Comparison of ENCODE assay signal across 1 cellular context in the genomic region with DNA sequence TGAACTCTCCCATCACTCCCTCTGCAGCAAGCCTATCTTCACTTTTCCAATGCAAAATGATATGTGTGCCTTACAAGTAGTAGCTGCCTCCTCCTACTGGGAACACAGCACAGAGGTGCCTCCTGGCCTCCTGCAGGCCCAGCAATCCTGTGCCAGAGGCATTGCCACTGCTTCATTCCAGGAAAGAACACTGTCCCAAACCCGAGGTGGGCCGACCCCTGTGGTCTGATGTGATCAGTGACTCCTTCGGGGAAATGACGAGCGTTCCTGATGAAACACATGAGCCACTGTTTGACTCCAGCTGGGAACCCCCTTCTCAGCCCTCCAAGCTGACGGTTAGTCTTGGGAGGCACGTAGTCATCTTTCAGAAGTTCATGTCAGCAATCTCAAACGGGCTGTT.
TF ChIP-seq lines count a peak whose summit lies in the region.

No MANE protein-coding gene starts in this region.

TF ChIP-seq in IMR-90, 13 proteins besides CTCF, POLR2A, EP300 and RAD21 (continued from another document):
- no peak for TF ChIP-seq BHLHE40 (IDR thresholded peaks at IDR 0.05; ENCODE audit: low read depth, low read length)
- no peak for TF ChIP-seq MXI1 (IDR thresholded peaks at IDR 0.05; ENCODE audit: borderline replicate concordance, low read depth, low read length)
- no peak for TF ChIP-seq MAFK (IDR thresholded peaks at IDR 0.05; ENCODE audit: low read depth, low read length)
- no peak for TF ChIP-seq CHD1 (IDR thresholded peaks at IDR 0.05; ENCODE audit: low read depth, low read length)
- no peak for TF ChIP-seq FOS (IDR thresholded peaks at IDR 0.05; ENCODE audit: low read depth, low read length)
- no peak for TF ChIP-seq RCOR1 (IDR thresholded peaks at IDR 0.05; ENCODE audit: insufficient replicate concordance, low read length)
- TF ChIP-seq, protein P1, sequence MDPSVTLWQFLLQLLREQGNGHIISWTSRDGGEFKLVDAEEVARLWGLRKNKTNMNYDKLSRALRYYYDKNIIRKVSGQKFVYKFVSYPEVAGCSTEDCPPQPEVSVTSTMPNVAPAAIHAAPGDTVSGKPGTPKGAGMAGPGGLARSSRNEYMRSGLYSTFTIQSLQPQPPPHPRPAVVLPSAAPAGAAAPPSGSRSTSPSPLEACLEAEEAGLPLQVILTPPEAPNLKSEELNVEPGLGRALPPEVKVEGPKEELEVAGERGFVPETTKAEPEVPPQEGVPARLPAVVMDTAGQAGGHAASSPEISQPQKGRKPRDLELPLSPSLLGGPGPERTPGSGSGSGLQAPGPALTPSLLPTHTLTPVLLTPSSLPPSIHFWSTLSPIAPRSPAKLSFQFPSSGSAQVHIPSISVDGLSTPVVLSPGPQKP (IDR thresholded peaks at IDR 0.05; ENCODE audit: borderline replicate concordance, low read depth, low read length) = no peak
- TF ChIP-seq MAZ (IDR thresholded peaks at IDR 0.05; ENCODE audit: borderline replicate concordance, low read depth, low read length) = no peak
